ENCODE assay signal across 1 cellular context in the genomic region with DNA sequence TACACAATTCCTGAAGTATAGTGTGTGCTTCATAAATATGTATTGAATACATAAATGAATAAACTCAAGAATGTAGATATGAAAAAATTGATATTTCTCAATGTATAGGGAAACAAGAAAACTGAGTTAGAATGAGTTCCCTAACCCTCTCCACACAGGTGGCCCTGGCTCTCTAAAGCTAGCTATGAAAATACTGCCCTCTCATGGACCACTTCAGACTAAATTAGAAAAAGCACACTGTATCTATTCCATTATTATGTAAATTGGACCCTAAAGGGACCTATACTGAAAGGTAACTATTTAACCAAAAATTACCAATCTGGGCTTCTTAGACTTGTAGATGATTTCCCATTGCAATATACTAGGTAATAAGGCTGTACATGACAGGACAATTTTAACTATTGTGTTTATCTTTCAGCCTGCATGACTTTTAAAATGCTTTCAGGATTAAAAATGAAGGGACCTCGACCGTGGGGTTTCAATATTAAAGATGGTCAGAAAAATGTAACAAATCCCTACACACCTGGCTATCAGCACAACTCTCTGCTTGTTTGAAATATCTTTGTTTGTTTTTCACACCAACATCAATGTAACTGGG.
TF ChIP-seq lines count a peak whose summit lies in the region.

No MANE protein-coding gene starts in this region.

TF ChIP-seq in GM12878, 131 proteins besides CTCF, POLR2A, EP300 and RAD21 (continued from another document):
- TF ChIP-seq, protein P1, sequence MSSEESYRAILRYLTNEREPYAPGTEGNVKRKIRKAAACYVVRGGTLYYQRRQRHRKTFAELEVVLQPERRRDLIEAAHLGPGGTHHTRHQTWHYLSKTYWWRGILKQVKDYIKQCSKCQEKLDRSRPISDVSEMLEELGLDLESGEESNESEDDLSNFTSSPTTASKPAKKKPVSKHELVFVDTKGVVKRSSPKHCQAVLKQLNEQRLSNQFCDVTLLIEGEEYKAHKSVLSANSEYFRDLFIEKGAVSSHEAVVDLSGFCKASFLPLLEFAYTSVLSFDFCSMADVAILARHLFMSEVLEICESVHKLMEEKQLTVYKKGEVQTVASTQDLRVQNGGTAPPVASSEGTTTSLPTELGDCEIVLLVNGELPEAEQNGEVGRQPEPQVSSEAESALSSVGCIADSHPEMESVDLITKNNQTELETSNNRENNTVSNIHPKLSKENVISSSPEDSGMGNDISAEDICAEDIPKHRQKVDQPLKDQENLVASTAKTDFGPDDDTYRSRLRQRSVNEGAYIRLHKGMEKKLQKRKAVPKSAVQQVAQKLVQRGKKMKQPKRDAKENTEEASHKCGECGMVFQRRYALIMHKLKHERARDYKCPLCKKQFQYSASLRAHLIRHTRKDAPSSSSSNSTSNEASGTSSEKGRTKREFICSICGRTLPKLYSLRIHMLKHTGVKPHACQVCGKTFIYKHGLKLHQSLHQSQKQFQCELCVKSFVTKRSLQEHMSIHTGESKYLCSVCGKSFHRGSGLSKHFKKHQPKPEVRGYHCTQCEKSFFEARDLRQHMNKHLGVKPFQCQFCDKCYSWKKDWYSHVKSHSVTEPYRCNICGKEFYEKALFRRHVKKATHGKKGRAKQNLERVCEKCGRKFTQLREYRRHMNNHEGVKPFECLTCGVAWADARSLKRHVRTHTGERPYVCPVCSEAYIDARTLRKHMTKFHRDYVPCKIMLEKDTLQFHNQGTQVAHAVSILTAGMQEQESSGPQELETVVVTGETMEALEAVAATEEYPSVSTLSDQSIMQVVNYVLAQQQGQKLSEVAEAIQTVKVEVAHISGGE (CRISPR knock-in tag; IDR thresholded peaks at IDR 0.05): no peak
- TF ChIP-seq KAT2A (conservative IDR thresholded peaks at IDR 0.05; ENCODE audit: control insufficient read depth, low read depth, low read length): no peak
- TF ChIP-seq, protein P2, sequence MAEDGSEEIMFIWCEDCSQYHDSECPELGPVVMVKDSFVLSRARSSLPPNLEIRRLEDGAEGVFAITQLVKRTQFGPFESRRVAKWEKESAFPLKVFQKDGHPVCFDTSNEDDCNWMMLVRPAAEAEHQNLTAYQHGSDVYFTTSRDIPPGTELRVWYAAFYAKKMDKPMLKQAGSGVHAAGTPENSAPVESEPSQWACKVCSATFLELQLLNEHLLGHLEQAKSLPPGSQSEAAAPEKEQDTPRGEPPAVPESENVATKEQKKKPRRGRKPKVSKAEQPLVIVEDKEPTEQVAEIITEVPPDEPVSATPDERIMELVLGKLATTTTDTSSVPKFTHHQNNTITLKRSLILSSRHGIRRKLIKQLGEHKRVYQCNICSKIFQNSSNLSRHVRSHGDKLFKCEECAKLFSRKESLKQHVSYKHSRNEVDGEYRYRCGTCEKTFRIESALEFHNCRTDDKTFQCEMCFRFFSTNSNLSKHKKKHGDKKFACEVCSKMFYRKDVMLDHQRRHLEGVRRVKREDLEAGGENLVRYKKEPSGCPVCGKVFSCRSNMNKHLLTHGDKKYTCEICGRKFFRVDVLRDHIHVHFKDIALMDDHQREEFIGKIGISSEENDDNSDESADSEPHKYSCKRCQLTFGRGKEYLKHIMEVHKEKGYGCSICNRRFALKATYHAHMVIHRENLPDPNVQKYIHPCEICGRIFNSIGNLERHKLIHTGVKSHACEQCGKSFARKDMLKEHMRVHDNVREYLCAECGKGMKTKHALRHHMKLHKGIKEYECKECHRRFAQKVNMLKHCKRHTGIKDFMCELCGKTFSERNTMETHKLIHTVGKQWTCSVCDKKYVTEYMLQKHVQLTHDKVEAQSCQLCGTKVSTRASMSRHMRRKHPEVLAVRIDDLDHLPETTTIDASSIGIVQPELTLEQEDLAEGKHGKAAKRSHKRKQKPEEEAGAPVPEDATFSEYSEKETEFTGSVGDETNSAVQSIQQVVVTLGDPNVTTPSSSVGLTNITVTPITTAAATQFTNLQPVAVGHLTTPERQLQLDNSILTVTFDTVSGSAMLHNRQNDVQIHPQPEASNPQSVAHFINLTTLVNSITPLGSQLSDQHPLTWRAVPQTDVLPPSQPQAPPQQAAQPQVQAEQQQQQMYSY (CRISPR knock-in tag; IDR thresholded peaks at IDR 0.05): no peak
- TF ChIP-seq PAX5 (IDR thresholded peaks at IDR 0.05; ENCODE audit: borderline replicate concordance, low read depth, low read length): no peak
- TF ChIP-seq POLR2AphosphoS5 (IDR thresholded peaks at IDR 0.05; ENCODE audit: low read length): no peak
